Comparison of ENCODE assay signal across 18 cellular contexts in the genomic region with DNA sequence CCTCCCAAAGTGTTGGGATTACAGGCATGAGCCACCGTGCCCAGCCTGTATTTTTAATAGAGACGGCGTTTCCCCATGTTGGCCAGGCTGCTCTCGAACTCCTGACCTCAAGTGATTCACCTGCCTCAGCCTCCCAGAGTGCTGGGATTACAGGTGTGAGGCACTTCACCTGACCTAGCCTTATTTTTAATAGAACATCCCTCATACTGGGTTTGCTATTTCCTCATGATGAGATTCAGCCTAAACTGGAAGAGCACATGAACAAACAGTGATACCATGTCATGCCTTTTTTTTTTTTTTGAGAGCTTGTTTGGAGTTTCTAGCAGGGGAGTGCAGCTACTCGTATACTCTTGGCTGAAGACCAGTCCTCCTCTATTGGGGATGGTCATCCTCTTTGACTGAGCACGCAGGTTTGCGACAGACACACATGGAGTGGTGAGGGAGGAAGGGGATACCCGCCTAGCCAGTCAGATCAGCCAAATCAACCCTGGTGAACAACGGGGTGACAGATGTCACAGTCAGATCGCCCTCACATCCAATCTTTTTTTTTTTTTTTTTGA.
DNase-seq lines count a peak whose midpoint lies in the region; ATAC-seq, FAIRE-seq and TF ChIP-seq lines count a peak whose summit lies in the region.
"Had no signal": no experiment of that assay in that cellular context is flagged by ENCODE, and none has a peak within 500 bp of the region (broad histone marks: within the 10 kb centered on the region; RNA-seq: fewer than 3 reads in every experiment).

No MANE protein-coding gene starts in this region.

- H3K27me3 ChIP-seq in CD4-positive, CD25-positive, alpha-beta regulatory T cell (ENCODE audit: control insufficient read depth, insufficient read depth, low read length) = no peaks in the 10 kb centered on the region
- no peaks in the 10 kb centered on the region for H3K27me3 ChIP-seq in H9 (ENCODE audit: insufficient read depth, low read length)
- no peaks in the 10 kb centered on the region for H3K27me3 ChIP-seq in H1 (replicated peaks in 1 of 4; ENCODE audit: control insufficient read depth in 3 of 4, extremely low read depth in 1 of 4, insufficient read depth in 3 of 4, low read length in 3 of 4)
- H3K27me3 ChIP-seq: BLaER1 treated with 17β-estradiol and CSF1 and Interleukin-3, amounts not matched to agents 10 nM and 100 nM had no signal

- H3T11ph ChIP-seq in H9 (ENCODE audit: low read length) = no peak overlapping the region

- H3K4me2 ChIP-seq in H9 (ENCODE audit: insufficient read depth, insufficient read length, low read length) (no peak overlapping the region), H1 (ENCODE audit: insufficient read depth in 1 of 2, low read depth in 2 of 2, low read length in 2 of 2) (no peak overlapping the region)

- DNase-seq in CD4-positive, CD25-positive, alpha-beta regulatory T cell = no peak
- DNase-seq in H9 (no peak), H1 (ENCODE audit: low read depth in 1 of 2, low spot score in 2 of 2) (no peak), mesothelial cell of epicardium (ENCODE audit: low spot score in 2 of 2, unreplicated experiment in 2 of 2) (no peak), HUDEP-2 (lab: John Stamatoyannopoulos, UW; ENCODE audit: unreplicated experiment in 76 of 76) (no peak)
- DNase-seq in T-helper 2 cell treated with Interferon-gamma antibody and Interleukin-4, amounts not matched to agents 5 μg/mL and 100 μg/mL, for 36 hours (ENCODE audit: low spot score) = no peak
- DNase-seq in central memory CD4-positive, alpha-beta T cell = no peak
- DNase-seq: ACHN; CD4-positive, alpha-beta T cell; DMS79 treated with DMSO at 0.1 percent for 48 hours; EL; GOT3; HCEC 1CT; HFFc6 had no signal

- H3K4ac ChIP-seq in H9 (ENCODE audit: low read depth, low read length) (no peak overlapping the region), H1 (replicated peaks; ENCODE audit: insufficient read length, low read depth, low read length) (no peak overlapping the region)

- TF ChIP-seq CTCF in H9 (conservative IDR thresholded peaks at IDR 0.05) (no peak), H1 (IDR thresholded peaks at IDR 0.05; ENCODE audit: control extremely low read depth in 1 of 3, insufficient read depth in 1 of 3, low read depth in 1 of 3, low read length in 3 of 3) (no peak), mesothelial cell of epicardium (IDR thresholded peaks at IDR 0.05; ENCODE audit: unreplicated experiment) (no peak)

- peaks cover 27% of the 10 kb centered on the region for H3K36me3 ChIP-seq in CD4-positive, CD25-positive, alpha-beta regulatory T cell (ENCODE audit: control insufficient read depth, insufficient read depth, low read length)
- H3K36me3 ChIP-seq in H1 (ENCODE audit: control insufficient read depth in 2 of 4, insufficient read depth in 4 of 4, low read length in 3 of 4) = peaks cover 0 to 31% (median 7%) of the 10 kb centered on the region in 4 experiments; a peak in 6 of 8 replicates

- peak overlapping the region in 2 of 3 donors; percentile 32 to 75 for H3K27ac Mint-ChIP-seq in CD4-positive, CD25-positive, alpha-beta regulatory T cell
- peak overlapping the region; percentile 4 to 97 (median 76); a peak in 3 of 7 replicates for H3K27ac Mint-ChIP-seq in H9
- peak overlapping the region; percentile 26 for H3K27ac Mint-ChIP-seq in mesothelial cell of epicardium
- H3K27ac Mint-ChIP-seq in T-helper 2 cell treated with Interferon-gamma antibody and Interleukin-4, amounts not matched to agents 5 μg/mL and 100 μg/mL, for 36 hours = no peak overlapping the region
- H3K27ac Mint-ChIP-seq: CD4-positive, alpha-beta T cell; HFFc6 had no signal

- H2BK12ac ChIP-seq in H9 (ENCODE audit: insufficient read length, low read depth, low read length) = no peak overlapping the region
- H2BK12ac ChIP-seq in H1 (ENCODE audit: low read depth, low read length) = no peak overlapping the region; the same call in 1 of the 2 replicates

- no peak overlapping the region for H3K27ac ChIP-seq in CD4-positive, CD25-positive, alpha-beta regulatory T cell (ENCODE audit: insufficient read depth, low read length, poor library complexity, severe bottlenecking)
- H3K27ac ChIP-seq in H9 (ENCODE audit: insufficient read length, low read depth, low read length) (no peak overlapping the region), H1 (ENCODE audit: low read depth, low read length) (no peak overlapping the region)

- peaks cover 47% of the 10 kb centered on the region for H3K36me3 Mint-ChIP-seq in CD4-positive, CD25-positive, alpha-beta regulatory T cell
- H3K36me3 Mint-ChIP-seq in H9 (ENCODE audit: insufficient read depth in 1 of 3, low read depth in 3 of 3) (peaks cover 15 to 54% (median 39%) of the 10 kb centered on the region in 3 experiments; a peak in 6 of 7 replicates), mesothelial cell of epicardium (peaks cover 15% of the 10 kb centered on the region)
- peaks cover 25% of the 10 kb centered on the region for H3K36me3 Mint-ChIP-seq in T-helper 2 cell treated with Interferon-gamma antibody and Interleukin-4, amounts not matched to agents 5 μg/mL and 100 μg/mL, for 36 hours (ENCODE audit: low read depth)

- H3K4me3 Mint-ChIP-seq in CD4-positive, CD25-positive, alpha-beta regulatory T cell = no peak overlapping the region
- H3K4me3 Mint-ChIP-seq in H9 = no peak overlapping the region
- H3K4me3 Mint-ChIP-seq in mesothelial cell of epicardium = no peak overlapping the region
- H3K4me3 Mint-ChIP-seq in T-helper 2 cell treated with Interferon-gamma antibody and Interleukin-4, amounts not matched to agents 5 μg/mL and 100 μg/mL, for 36 hours = no peak overlapping the region
- H3K4me3 Mint-ChIP-seq: CD4-positive, alpha-beta T cell; HFFc6 had no signal

- H3K79me2 ChIP-seq in H9 (ENCODE audit: insufficient read depth, low read length) (no peaks in the 10 kb centered on the region), H1 (ENCODE audit: control insufficient read depth in 1 of 2, insufficient read depth in 2 of 2, low read length in 2 of 2) (no peaks in the 10 kb centered on the region)

- H3K27me3 Mint-ChIP-seq in CD4-positive, CD25-positive, alpha-beta regulatory T cell = no peaks in the 10 kb centered on the region
- no peaks in the 10 kb centered on the region for H3K27me3 Mint-ChIP-seq in H9 (ENCODE audit: low read depth)
- no peaks in the 10 kb centered on the region for H3K27me3 Mint-ChIP-seq in mesothelial cell of epicardium (ENCODE audit: low read depth)
- H3K27me3 Mint-ChIP-seq in T-helper 2 cell treated with Interferon-gamma antibody and Interleukin-4, amounts not matched to agents 5 μg/mL and 100 μg/mL, for 36 hours (ENCODE audit: low read depth) = no peaks in the 10 kb centered on the region
- H3K27me3 Mint-ChIP-seq: CD4-positive, alpha-beta T cell had no signal

- H4K5ac ChIP-seq in H9 (ENCODE audit: insufficient read length, low read depth, low read length) (no peak overlapping the region), H1 (ENCODE audit: insufficient read length, low read depth, low read length) (no peak overlapping the region)

- H3K14ac ChIP-seq in H9 (ENCODE audit: insufficient read depth, low read length) (no peak overlapping the region), H1 (ENCODE audit: insufficient read length) (no peak overlapping the region)

- H4K20me1 ChIP-seq in H9 (ENCODE audit: control insufficient read depth, insufficient read depth, insufficient read length) (no peaks in the 10 kb centered on the region), H1 (replicated peaks in 1 of 2; ENCODE audit: control insufficient read depth in 1 of 2, insufficient read depth in 2 of 2, low read length in 2 of 2) (peaks cover 0 to 5% of the 10 kb centered on the region in 2 experiments)
- H4K20me1 ChIP-seq: BLaER1 treated with 17β-estradiol and CSF1 and Interleukin-3, amounts not matched to agents 10 nM and 100 nM had no signal

- H2BK15ac ChIP-seq in H9 (ENCODE audit: low read depth, low read length) (no peak overlapping the region), H1 (ENCODE audit: low read length) (no peak overlapping the region)

- H2BK5ac ChIP-seq in H9 (ENCODE audit: insufficient read length, low read length) (no peak overlapping the region), H1 (ENCODE audit: low read depth, low read length) (peak overlapping the region; percentile 10; the same call in 1 of the 2 replicates)

- WGBS in H9 (ENCODE audit: extremely low coverage, insufficient read length, low lambda C conversion rate) = no CpG with 5 or more reads among the region's 10 CpGs
- 91% methylated on average over 9 of the region's 10 CpGs; no CpG with 5 or more reads in 1 of the 2 experiments for WGBS in H1 (ENCODE audit: extremely low coverage in 1 of 2, insufficient coverage in 1 of 2, insufficient read length in 1 of 2, insufficient replicate concordance in 2 of 2, low coverage in 1 of 2, low lambda C conversion rate in 2 of 2, missing lambda C conversion rate in 1 of 2), 2 experiments

- H3K79me1 ChIP-seq in H9 (ENCODE audit: insufficient read depth, low read depth, low read length, poor library complexity, severe bottlenecking) = no peaks in the 10 kb centered on the region
- H3K79me1 ChIP-seq in H1 (ENCODE audit: low read depth, low read length) = no peaks in the 10 kb centered on the region

- peaks cover 0 to 7% (median 3%) of the 10 kb centered on the region in 4 donors for H3K4me1 Mint-ChIP-seq in CD4-positive, CD25-positive, alpha-beta regulatory T cell
- H3K4me1 Mint-ChIP-seq in H9 = peaks cover 10 to 18% of the 10 kb centered on the region in 2 experiments
- H3K4me1 Mint-ChIP-seq in mesothelial cell of epicardium = peaks cover 15% of the 10 kb centered on the region
- peaks cover 7% of the 10 kb centered on the region for H3K4me1 Mint-ChIP-seq in T-helper 2 cell treated with Interferon-gamma antibody and Interleukin-4, amounts not matched to agents 5 μg/mL and 100 μg/mL, for 36 hours (ENCODE audit: low read depth)

- no peak for TF ChIP-seq EP300 in H1 (IDR thresholded peaks at IDR 0.05; ENCODE audit: borderline replicate concordance in 1 of 2, low read depth in 2 of 2, low read length in 2 of 2)

- H2AK5ac ChIP-seq in H9 (ENCODE audit: insufficient read length, low read length) = no peak overlapping the region
- no peak overlapping the region for H2AK5ac ChIP-seq in H1 (ENCODE audit: low read depth, low read length)

- H3K9me3 Mint-ChIP-seq in CD4-positive, CD25-positive, alpha-beta regulatory T cell = no peaks in the 10 kb centered on the region
- H3K9me3 Mint-ChIP-seq in H9 = no peaks in the 10 kb centered on the region
- H3K9me3 Mint-ChIP-seq in mesothelial cell of epicardium = no peaks in the 10 kb centered on the region
- no peaks in the 10 kb centered on the region for H3K9me3 Mint-ChIP-seq in T-helper 2 cell treated with Interferon-gamma antibody and Interleukin-4, amounts not matched to agents 5 μg/mL and 100 μg/mL, for 36 hours
- H3K9me3 Mint-ChIP-seq: CD4-positive, alpha-beta T cell; HFFc6 had no signal

- H3K18ac ChIP-seq in H9 (ENCODE audit: insufficient read length, low read depth, low read length) (no peak overlapping the region), H1 (ENCODE audit: extremely low read depth, low read length) (no peak overlapping the region)

- no peak overlapping the region for H2BK120ac ChIP-seq in H9 (ENCODE audit: low read depth, low read length, poor library complexity, severe bottlenecking)
- no peak overlapping the region for H2BK120ac ChIP-seq in H1 (replicated peaks; ENCODE audit: low read depth, low read length)

- H4K8ac ChIP-seq in H9 (replicated peaks; ENCODE audit: insufficient read length, low read depth, low read length) (no peak overlapping the region), H1 (ENCODE audit: extremely low read depth, insufficient read depth, low read length) (no peak overlapping the region)

- H2AFZ ChIP-seq in H9 (ENCODE audit: low read length) (no peak overlapping the region), H1 (ENCODE audit: low read length) (no peak overlapping the region)

- CTCF ChIA-PET in H1 (lab: Charles Lee; ENCODE audit: partially characterized antibody) = interaction anchor here (0.9 kb wide), 1 partner anchor 148 kb away, joined by 4 read pairs; no protein-coding TSS in a partner anchor

- no peak overlapping the region for H3K23ac ChIP-seq in H9 (ENCODE audit: insufficient read length, low read depth, low read length)
- no peak overlapping the region for H3K23ac ChIP-seq in H1 (ENCODE audit: insufficient read length)

- H3K9ac ChIP-seq in H9 (ENCODE audit: extremely low read depth, insufficient read length, low read length) (no peak overlapping the region), H1 (replicated peaks in 1 of 4; ENCODE audit: extremely low read depth in 1 of 4, low read depth in 3 of 4, low read length in 3 of 4) (no peak overlapping the region)
- H3K9ac ChIP-seq: BLaER1 treated with 17β-estradiol and CSF1 and Interleukin-3, amounts not matched to agents 10 nM and 100 nM had no signal

- H3K4me1 ChIP-seq in CD4-positive, CD25-positive, alpha-beta regulatory T cell (ENCODE audit: control insufficient read depth, insufficient read depth, low read length, poor library complexity, severe bottlenecking) = no peaks in the 10 kb centered on the region
- H3K4me1 ChIP-seq in H9 (ENCODE audit: insufficient read depth, low read length) (no peaks in the 10 kb centered on the region), H1 (replicated peaks in 1 of 4; ENCODE audit: control insufficient read depth in 3 of 4, insufficient read depth in 4 of 4, low read length in 3 of 4) (no peaks in the 10 kb centered on the region)

- H3K56ac ChIP-seq in H9 (ENCODE audit: insufficient read length, low read depth, low read length) (no peak overlapping the region), H1 (replicated peaks; ENCODE audit: insufficient read length, low read depth, low read length) (no peak overlapping the region)

- no peak for TF ChIP-seq RAD21 in H1 (IDR thresholded peaks at IDR 0.05 in 1 of 2, conservative IDR thresholded peaks at IDR 0.05 in 1 of 2; ENCODE audit: low read depth in 2 of 2, low read length in 2 of 2)

- ATAC-seq in CD4-positive, CD25-positive, alpha-beta regulatory T cell (ENCODE audit: low read depth in 2 of 2) = no peak

- H3K23me2 ChIP-seq in H9 (ENCODE audit: insufficient read length, low read depth, low read length, poor library complexity, severe bottlenecking) (no peaks in the 10 kb centered on the region), H1 (ENCODE audit: low read depth, low read length) (no peaks in the 10 kb centered on the region)

- FAIRE-seq in H1 (lab: Jason Lieb, UNC) = no peak
- FAIRE-seq: G401.6, GM12891, HTR-8/SVneo had no signal

- POLR2A ChIA-PET in H1 (lab: Charles Lee; ENCODE audit: partially characterized antibody) = interaction anchor here (2.2 kb wide), 1 partner anchor 15 kb away, joined by 6 read pairs; no protein-coding TSS in a partner anchor

- no peak overlapping the region for H2BK20ac ChIP-seq in H9 (ENCODE audit: low read depth, low read length, poor library complexity, severe bottlenecking)
- H2BK20ac ChIP-seq in H1 (ENCODE audit: low read length) = no peak overlapping the region

- no peak overlapping the region for H4K91ac ChIP-seq in H9 (ENCODE audit: insufficient read length, low read depth, low read length)
- H4K91ac ChIP-seq in H1 (replicated peaks; ENCODE audit: insufficient read length, low read length) = no peak overlapping the region

- no peak overlapping the region for H3K4me3 ChIP-seq in CD4-positive, CD25-positive, alpha-beta regulatory T cell (ENCODE audit: low read depth, low read length)
- no peak overlapping the region for H3K4me3 ChIP-seq in H1 (ENCODE audit: extremely low read depth in 1 of 4, insufficient read depth in 2 of 4, low read depth in 3 of 4, low read length in 4 of 4)
- H3K4me3 ChIP-seq: BLaER1 treated with 17β-estradiol and CSF1 and Interleukin-3, amounts not matched to agents 10 nM and 100 nM had no signal

- no peak for TF ChIP-seq POLR2A in H1 (IDR thresholded peaks at IDR 0.05; ENCODE audit: control extremely low read depth in 1 of 2, low read depth in 2 of 2, low read length in 2 of 2)

- H3K9me3 ChIP-seq in CD4-positive, CD25-positive, alpha-beta regulatory T cell (ENCODE audit: control insufficient read depth in 2 of 2, low read length in 2 of 2) = no peaks in the 10 kb centered on the region
- H3K9me3 ChIP-seq in H9 (ENCODE audit: control insufficient read depth, low read depth, low read length) (no peaks in the 10 kb centered on the region), H1 (ENCODE audit: insufficient read depth in 2 of 2, low read depth in 1 of 2, low read length in 1 of 2) (no peaks in the 10 kb centered on the region)
- H3K9me3 ChIP-seq: BLaER1 treated with 17β-estradiol and CSF1 and Interleukin-3, amounts not matched to agents 10 nM and 100 nM had no signal
